ENCODE assay signal across 8 cellular contexts in genomic region chr20:19937651-19938420, GRCh38.
DNase-seq lines count a peak whose midpoint lies in the region; ATAC-seq and TF ChIP-seq lines count a peak whose summit lies in the region.

No MANE protein-coding gene starts in this region.

- intact Hi-C loops in left cardiac atrium (cut with DNase I), result loop anchor here in 1 of 2 donors (5.0 kb wide), 1 partner anchor 34 kb away; no protein-coding TSS in a partner anchor

- DNase-seq in right atrium auricular region (ENCODE audit: low spot score), result no peak
- no peak for DNase-seq in left cardiac atrium
- DNase-seq in central memory CD4-positive, alpha-beta T cell, result peak; percentile 36
- no peak for DNase-seq in HCEC 1CT
- no peak for DNase-seq in NCI-H128 (lab: John Stamatoyannopoulos, UW; ENCODE audit: unreplicated experiment)

- H3K36me3 ChIP-seq in right atrium auricular region, result peaks cover 28% of the 10 kb centered on the region
- H3K36me3 ChIP-seq in urinary bladder (ENCODE audit: insufficient read depth), result no peaks in the 10 kb centered on the region
- H3K36me3 ChIP-seq in gastroesophageal sphincter, result peaks cover 0 to 39% of the 10 kb centered on the region in 2 donors

- no peak for TF ChIP-seq EP300 in gastroesophageal sphincter (IDR thresholded peaks at IDR 0.05)

- no peak for TF ChIP-seq POLR2A in gastroesophageal sphincter (IDR thresholded peaks at IDR 0.05)

- TF ChIP-seq CTCF in right atrium auricular region (IDR thresholded peaks at IDR 0.05) (no peak), gastroesophageal sphincter (IDR thresholded peaks at IDR 0.05) (no peak)

- no peaks in the 10 kb centered on the region for H3K9me3 ChIP-seq in right atrium auricular region
- H3K9me3 ChIP-seq in gastroesophageal sphincter, result no peaks in the 10 kb centered on the region

- ATAC-seq in left cardiac atrium (no peak), HG03280 (IDR thresholded peaks at IDR 0.05; ENCODE audit: unreplicated experiment) (peak; percentile 89), gastroesophageal sphincter (no peak)

- H3K4me3 ChIP-seq in right atrium auricular region (no peak overlapping the region), urinary bladder (ENCODE audit: low read depth, low read length) (no peak overlapping the region), gastroesophageal sphincter (peak overlapping the region in 1 of 2 donors; percentile 26)

- H3K4me1 ChIP-seq in right atrium auricular region, result peaks cover 0 to 72% of the 10 kb centered on the region in 2 donors
- H3K4me1 ChIP-seq in urinary bladder (ENCODE audit: insufficient read depth), result peaks cover 4% of the 10 kb centered on the region
- peaks cover 0 to 56% (median 6%) of the 10 kb centered on the region in 3 donors for H3K4me1 ChIP-seq in gastroesophageal sphincter

- H3K27me3 ChIP-seq in right atrium auricular region (no peaks in the 10 kb centered on the region), gastroesophageal sphincter (no peaks in the 10 kb centered on the region)

- H3K27ac ChIP-seq in right atrium auricular region (peak overlapping the region; percentile 28 to 62), urinary bladder (ENCODE audit: low read depth) (peak overlapping the region; percentile 44), gastroesophageal sphincter (peak overlapping the region in 2 of 4 donors; percentile 25 to 72)

- 78% methylated on average over 8 of the region's 8 CpGs for WGBS in urinary bladder
- WGBS in gastroesophageal sphincter (ENCODE audit: low coverage in 1 of 2), 2 donors, result 81 to 93% methylated on average over 6 to 7 of the region's 8 CpGs
